Comparison of ENCODE assay signal across 17 cellular contexts in the genomic region with DNA sequence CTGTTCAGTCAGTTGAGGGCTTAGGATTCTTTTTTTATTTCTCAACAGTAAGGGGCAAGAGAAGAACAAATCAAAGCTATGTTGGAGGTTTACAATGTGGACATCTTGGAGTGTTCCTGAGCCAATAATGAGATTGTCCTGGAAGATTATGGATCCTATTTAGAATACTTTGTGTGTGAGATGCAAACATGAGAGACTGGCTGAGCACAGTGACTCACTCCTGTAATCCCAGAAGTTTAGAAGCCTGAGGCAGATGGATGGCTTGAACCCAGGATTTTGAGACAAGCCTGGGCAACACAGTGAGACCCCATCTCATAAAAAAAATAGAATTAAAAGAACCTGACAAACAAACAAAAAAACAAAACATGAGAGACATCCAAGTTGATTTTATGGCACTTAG.
"Had no signal": no experiment of that assay in that cellular context is flagged by ENCODE, and none has a peak within 500 bp of the region (broad histone marks: within the 10 kb centered on the region; RNA-seq: fewer than 3 reads in every experiment).

No MANE protein-coding gene starts in this region.

- H3K4me3 ChIP-seq: ascending aorta, skin epidermis, thyroid gland, uterus had no signal

- H3K9me3 ChIP-seq: ascending aorta, thyroid gland, uterus had no signal

- H3K27me3 ChIP-seq: ascending aorta, thyroid gland had no signal

- H3K36me3 ChIP-seq: ascending aorta, thyroid gland, uterus had no signal

- H3K4me1 ChIP-seq: ascending aorta, thyroid gland, uterus had no signal

- DNase-seq: activated CD4-positive, alpha-beta T cell treated with anti-CD3 and anti-CD28 coated beads for 4 hours; activated CD8-positive, alpha-beta memory T cell treated with anti-CD3 and anti-CD28 coated beads, Interleukin-2, amount 50 U/mL, for 4 hours; activated CD8-positive, alpha-beta T cell treated with anti-CD3 and anti-CD28 coated beads for 36 hours; activated naive CD4-positive, alpha-beta T cell; activated naive CD8-positive, alpha-beta T cell treated with anti-CD3 and anti-CD28 coated beads, Interleukin-2, amount 50 U/mL, for 24 hours; central memory CD4-positive, alpha-beta T cell; cortex of kidney; effector CD8-positive, alpha-beta T cell; head of caudate nucleus; retina; T-helper 9 cell; thyroid gland; uterus had no signal

- H3K27ac ChIP-seq: ascending aorta, epithelial cell of prostate, skin epidermis, thyroid gland, uterus, VCaP had no signal

- ATAC-seq: activated CD8-positive, alpha-beta T cell treated with anti-CD3 and anti-CD28 coated beads for 36 hours; activated naive CD8-positive, alpha-beta T cell treated with anti-CD3 and anti-CD28 coated beads, Interleukin-2, amount 50 U/mL, for 24 hours had no signal
